In the genomic region with DNA sequence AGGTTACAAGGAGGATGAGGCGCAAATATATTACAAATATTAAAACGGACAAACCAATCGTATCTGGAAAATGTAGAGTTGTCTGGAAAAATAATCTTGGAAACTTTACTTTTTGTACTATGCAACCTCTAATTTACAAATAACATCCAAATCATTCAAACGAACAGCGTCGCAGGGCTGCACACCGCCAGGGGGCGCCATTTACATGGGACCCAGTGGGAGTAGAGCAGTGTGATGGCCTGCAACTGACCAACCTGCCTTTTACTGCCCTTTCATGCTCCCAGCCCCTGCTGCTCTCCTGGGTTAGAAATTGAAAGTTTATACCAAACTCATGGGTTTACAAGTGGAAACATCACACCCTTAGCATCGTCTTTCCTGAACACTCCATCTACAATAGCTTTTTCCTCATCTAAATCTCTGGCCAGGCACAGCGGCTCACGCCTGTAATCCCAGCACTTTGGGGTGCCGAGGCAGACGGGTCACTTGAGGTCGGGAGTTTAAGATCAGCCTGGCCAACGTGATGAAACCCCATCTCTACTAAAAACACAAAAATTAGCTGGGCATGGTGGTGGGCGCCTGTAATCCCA, we compare ENCODE assay signal across 8 cellular contexts. TPM values are rescaled to one million over a fixed set of nuclear protein-coding genes. Genes with fewer than 3 reads are reported as not detected.
A peak's percentile ranks its signal among the peaks of the same experiment; 100 is the strongest.
DNase-seq lines count a peak whose midpoint lies in the region; ATAC-seq and TF ChIP-seq lines count a peak whose summit lies in the region.

No MANE protein-coding gene starts in this region.

- no peak overlapping the region for H3K27ac ChIP-seq in esophagus muscularis mucosa (replicated peaks in 1 of 4)
- H3K27ac ChIP-seq in ovary: no peak overlapping the region

- peaks cover 0 to 4% (median 0%) of the 10 kb centered on the region in 4 donors for H3K36me3 ChIP-seq in esophagus muscularis mucosa
- no peaks in the 10 kb centered on the region for H3K36me3 ChIP-seq in ovary

- ATAC-seq in activated CD8-positive, alpha-beta T cell treated with anti-CD3 and anti-CD28 coated beads, Interleukin-2, amount 10 ng/mL, durations not matched to agents 7 days and 5 days: no peak

- no peaks in the 10 kb centered on the region for H3K27me3 Mint-ChIP-seq in activated CD8-positive, alpha-beta T cell treated with anti-CD3 and anti-CD28 coated beads, Interleukin-2, amount 10 ng/mL, durations not matched to agents 7 days and 5 days (ENCODE audit: low read depth)

- peaks cover 54% of the 10 kb centered on the region for H3K36me3 Mint-ChIP-seq in activated CD8-positive, alpha-beta T cell treated with anti-CD3 and anti-CD28 coated beads, Interleukin-2, amount 10 ng/mL, durations not matched to agents 7 days and 5 days (ENCODE audit: low read depth)

- H3K4me1 Mint-ChIP-seq in activated CD8-positive, alpha-beta T cell treated with anti-CD3 and anti-CD28 coated beads, Interleukin-2, amount 10 ng/mL, durations not matched to agents 7 days and 5 days (ENCODE audit: low read depth): peaks cover 69% of the 10 kb centered on the region

- DNase-seq in 8988T: peak; percentile 26
- no peak for DNase-seq in GM12864 (ENCODE audit: low read depth)
- DNase-seq in NCI-H510A treated with DMSO at 0.1 percent for 48 hours (lab: John Stamatoyannopoulos, UW): peak; percentile 49
- DNase-seq in activated CD8-positive, alpha-beta T cell treated with anti-CD3 and anti-CD28 coated beads, Interleukin-2, amount 10 ng/mL, durations not matched to agents 7 days and 5 days: peak; percentile 72
- DNase-seq in esophagus muscularis mucosa (ENCODE audit: extremely low spot score): no peak
- DNase-seq in ovary: peak in 4 of 5 donors; percentile 31 to 67 (median 52)
- DNase-seq in NCI-H1048 (lab: John Stamatoyannopoulos, UW): no peak
- DNase-seq in occipital lobe (lab: John Stamatoyannopoulos, UW): no peak

- peak; percentile 75 for TF ChIP-seq CTCF in GM12864 (IDR thresholded peaks at IDR 0.05; ENCODE audit: low read depth, low read length, missing control alignments)
- peak; percentile 52 to 69 (median 64) for TF ChIP-seq CTCF in esophagus muscularis mucosa (IDR thresholded peaks at IDR 0.05)
- TF ChIP-seq CTCF in ovary (IDR thresholded peaks at IDR 0.05): peak in 2 of 3 donors; percentile 28 to 34

- TF ChIP-seq POLR2A in esophagus muscularis mucosa (IDR thresholded peaks at IDR 0.05; ENCODE audit: low read depth) (no peak), ovary (IDR thresholded peaks at IDR 0.05) (no peak)

- no peak overlapping the region for H3K4me3 ChIP-seq in GM12864 (ENCODE audit: low read depth, low read length)
- H3K4me3 ChIP-seq in esophagus muscularis mucosa: no peak overlapping the region
- no peak overlapping the region for H3K4me3 ChIP-seq in ovary

- 74% methylated on average over 16 of the region's 16 CpGs for WGBS in esophagus muscularis mucosa
- 69 to 73% (median 72%) methylated on average over 16 of the region's 16 CpGs for WGBS in ovary, 3 donors

- CTCF ChIA-PET in activated CD8-positive, alpha-beta T cell treated with anti-CD3 and anti-CD28 coated beads, Interleukin-2, amount 10 ng/mL, durations not matched to agents 7 days and 5 days (lab: Charles Lee): interaction anchor here (0.7 to 6.9 kb wide), 21 partner anchors 9 to 303 kb away, joined by 3 to 181 read pairs (median 5); a partner anchor contains a TSS

- intact Hi-C loops in esophagus muscularis mucosa (cut with DNase I): loop anchor here (10.0 kb wide), 1 partner anchor 218 kb away; no protein-coding TSS in a partner anchor
- intact Hi-C loops in ovary (cut with DNase I): loop anchor here in 1 of 4 donors (10.0 kb wide), 1 partner anchor 88 kb away; no protein-coding TSS in a partner anchor

- no peaks in the 10 kb centered on the region for H3K9me3 ChIP-seq in esophagus muscularis mucosa
- no peaks in the 10 kb centered on the region for H3K9me3 ChIP-seq in ovary

- POLR2A ChIA-PET in activated CD8-positive, alpha-beta T cell treated with anti-CD3 and anti-CD28 coated beads, Interleukin-2, amount 10 ng/mL, durations not matched to agents 7 days and 5 days (lab: Charles Lee): interaction anchor here (0.7 to 1.8 kb wide), 5 partner anchors 12 to 88 kb away, joined by 3 to 10 read pairs (median 4); no protein-coding TSS in a partner anchor

- no peaks in the 10 kb centered on the region for H3K27me3 ChIP-seq in esophagus muscularis mucosa
- no peaks in the 10 kb centered on the region for H3K27me3 ChIP-seq in ovary

- H3K27ac Mint-ChIP-seq in activated CD8-positive, alpha-beta T cell treated with anti-CD3 and anti-CD28 coated beads, Interleukin-2, amount 10 ng/mL, durations not matched to agents 7 days and 5 days: peak overlapping the region; percentile 17

- no peaks in the 10 kb centered on the region for H3K9me3 Mint-ChIP-seq in activated CD8-positive, alpha-beta T cell treated with anti-CD3 and anti-CD28 coated beads, Interleukin-2, amount 10 ng/mL, durations not matched to agents 7 days and 5 days (ENCODE audit: insufficient read depth)

- peaks cover 24 to 45% (median 31%) of the 10 kb centered on the region in 4 donors for H3K4me1 ChIP-seq in esophagus muscularis mucosa
- peaks cover 3% of the 10 kb centered on the region for H3K4me1 ChIP-seq in ovary (ENCODE audit: insufficient read depth)

- TF ChIP-seq EP300 in esophagus muscularis mucosa (IDR thresholded peaks at IDR 0.05): no peak
- TF ChIP-seq EP300 in ovary (IDR thresholded peaks at IDR 0.05): no peak

- no peak overlapping the region for H3K4me3 Mint-ChIP-seq in activated CD8-positive, alpha-beta T cell treated with anti-CD3 and anti-CD28 coated beads, Interleukin-2, amount 10 ng/mL, durations not matched to agents 7 days and 5 days

RNA-seq across cellular contexts. Expression of a gene that starts 10.0 kb away (rescaled TPM):
- 10 to 100 TPM; 74.0 to 76.5 TPM for total RNA-seq in activated CD8-positive, alpha-beta T cell treated with anti-CD3 and anti-CD28 coated beads, Interleukin-2, amount 10 ng/mL, durations not matched to agents 7 days and 5 days
- total RNA-seq in esophagus muscularis mucosa: 10 to 100 TPM; 14.1 to 35.5 (median 31.8) TPM
- total RNA-seq in ovary: 10 to 100 TPM; 14.9 to 40.9 (median 23.8) TPM
- polyA plus RNA-seq in ovary: 10 to 100 TPM; 21.0 to 33.3 TPM
- total RNA-seq in occipital lobe: 60.8 TPM

RNA-seq across cellular contexts. Expression of a gene that starts 20.7 kb away (rescaled TPM):
- 10 to 100 TPM; 49.4 to 53.9 TPM for total RNA-seq in activated CD8-positive, alpha-beta T cell treated with anti-CD3 and anti-CD28 coated beads, Interleukin-2, amount 10 ng/mL, durations not matched to agents 7 days and 5 days
- total RNA-seq in esophagus muscularis mucosa (10 to 100 TPM; 28.4 to 37.8 (median 30.0) TPM), ovary (10 to 100 TPM; 13.5 to 41.1 (median 36.8) TPM), occipital lobe (53.5 TPM)
- polyA plus RNA-seq in ovary: 10 to 100 TPM; 12.4 to 41.7 TPM

Comparison
In these comparisons a context has a peak if more than half of its experiments do, and no peak if none do; other contexts are left out.
1. DNase-seq: peak in 8988T (single experiment), NCI-H510A treated with DMSO at 0.1 percent for 48 hours (single experiment), activated CD8-positive, alpha-beta T cell treated with anti-CD3 and anti-CD28 coated beads, Interleukin-2, amount 10 ng/mL, durations not matched to agents 7 days and 5 days (single experiment) and ovary (4 of 5); none in GM12864 (single experiment), esophagus muscularis mucosa (single experiment), NCI-H1048 (single experiment) and occipital lobe (single experiment).
2. Peak in every context shown above with its lines, with median percentiles within 50 percentile points of each other: CTCF ChIP-seq.